In genomic region chr20:34538671-34539123, GRCh38 we compare ENCODE assay signal across 8 cellular contexts. TPM values are rescaled to one million over a fixed set of nuclear protein-coding genes. Genes with fewer than 3 reads are reported as not detected.
A peak's percentile ranks its signal among the peaks of the same experiment; 100 is the strongest.
DNase-seq lines count a peak whose midpoint lies in the region; ATAC-seq and TF ChIP-seq lines count a peak whose summit lies in the region.

No MANE protein-coding gene starts in this region.

- H3K27me3 ChIP-seq in AG04450 (ENCODE audit: control insufficient read depth, insufficient read depth, low read length) (no peaks in the 10 kb centered on the region), Peyer's patch (no peaks in the 10 kb centered on the region), gastrocnemius medialis (no peaks in the 10 kb centered on the region)

- H3K4me3 Mint-ChIP-seq in activated naive CD4-positive, alpha-beta T cell treated with anti-CD3 and anti-CD28 coated beads for 36 hours: no peak overlapping the region

- TF ChIP-seq POLR2A in Peyer's patch (IDR thresholded peaks at IDR 0.05): no peak
- TF ChIP-seq POLR2A in gastrocnemius medialis (IDR thresholded peaks at IDR 0.05): no peak
- no peak for TF ChIP-seq POLR2A in GM18505 (IDR thresholded peaks at IDR 0.05; ENCODE audit: borderline replicate concordance, extremely low read depth, insufficient read depth, insufficient read length)

- H3K4me3 ChIP-seq in AG04450 (ENCODE audit: low read depth, low read length) (no peak overlapping the region), Peyer's patch (no peak overlapping the region), gastrocnemius medialis (no peak overlapping the region)

- H3K27ac ChIP-seq in AG04450 (ENCODE audit: low read depth, low read length): no peak overlapping the region
- no peak overlapping the region for H3K27ac ChIP-seq in Peyer's patch
- no peak overlapping the region for H3K27ac ChIP-seq in gastrocnemius medialis

- H3K27me3 Mint-ChIP-seq in activated naive CD4-positive, alpha-beta T cell treated with anti-CD3 and anti-CD28 coated beads for 36 hours (ENCODE audit: low read depth): no peaks in the 10 kb centered on the region

- DNase-seq in AG04450 (ENCODE audit: low read depth, low spot score) (no peak), GM13977 (ENCODE audit: low spot score) (peak; percentile 66), Peyer's patch (peak in 2 of 3 donors; percentile 51 to 82), head of caudate nucleus (peak in 41 of 42 donors; percentile 46 to 89 (median 70)), gastrocnemius medialis (peak in 1 of 2 donors; percentile 73)
- DNase-seq in activated naive CD4-positive, alpha-beta T cell treated with anti-CD3 and anti-CD28 coated beads for 36 hours: peak; percentile 71

- TF ChIP-seq CTCF in AG04450 (IDR thresholded peaks at IDR 0.05; ENCODE audit: low read depth, low read length) (peak; percentile 87), GM13977 (IDR thresholded peaks at IDR 0.05; ENCODE audit: extremely low read depth, insufficient read depth, missing control alignments) (peak; percentile 89), Peyer's patch (IDR thresholded peaks at IDR 0.05) (peak; percentile 57 to 73 (median 68)), gastrocnemius medialis (IDR thresholded peaks at IDR 0.05 in 4 of 5, conservative IDR thresholded peaks at IDR 0.05 in 1 of 5) (peak; percentile 58 to 79 (median 70))

- in situ Hi-C loops in GM13977 (cut with MboI; ENCODE audit: low pct_unique_long_range_greater_than_20kb, low sequenced_read_pairs, unreplicated experiment): loop anchor here (10.0 kb wide), 1 partner anchor 226 kb away; no protein-coding TSS in a partner anchor
- in situ Hi-C loops in gastrocnemius medialis (cut with MboI; ENCODE audit: low sequenced_read_pairs in 4 of 4): loop anchor here in 1 of 4 donors (25.0 kb wide), 1 partner anchor 174 kb away; the partner anchor contains the start of gene TP53INP2

- H3K36me3 ChIP-seq in Peyer's patch (peaks cover 0 to 81% (median 0%) of the 10 kb centered on the region in 3 donors), gastrocnemius medialis (peaks cover 0 to 53% of the 10 kb centered on the region in 2 donors)

- H3K4me1 Mint-ChIP-seq in activated naive CD4-positive, alpha-beta T cell treated with anti-CD3 and anti-CD28 coated beads for 36 hours (ENCODE audit: low read depth): peaks cover 12% of the 10 kb centered on the region

- POLR2A ChIA-PET in AG04450 (lab: Yijun Ruan, JAX): no interaction called here

- H3K4me1 ChIP-seq in Peyer's patch (peaks cover 0 to 2% (median 0%) of the 10 kb centered on the region in 4 donors), gastrocnemius medialis (peaks cover under 1 to 7% of the 10 kb centered on the region in 2 donors)

- H3K9me3 ChIP-seq in AG04450 (ENCODE audit: control insufficient read depth, insufficient read depth, low read length) (no peaks in the 10 kb centered on the region), Peyer's patch (no peaks in the 10 kb centered on the region), gastrocnemius medialis (no peaks in the 10 kb centered on the region)

- intact Hi-C loops in activated naive CD4-positive, alpha-beta T cell treated with anti-CD3 and anti-CD28 coated beads for 36 hours (cut with micrococcal nuclease): loop anchor here (1.0 to 5.0 kb wide), 4 partner anchors 44 to 231 kb away; no protein-coding TSS in a partner anchor
- intact Hi-C loops in head of caudate nucleus (cut with DNase I) (no loop called here), gastrocnemius medialis (cut with DNase I; ENCODE audit: low total_unique reads) (loop anchor here (5.0 kb wide), 1 partner anchor 169 kb away; no protein-coding TSS in a partner anchor)

- ATAC-seq in gastrocnemius medialis (peak; percentile 50 to 84), HG03108 (IDR thresholded peaks at IDR 0.05; ENCODE audit: unreplicated experiment) (no peak), GM18505 (IDR thresholded peaks at IDR 0.05; ENCODE audit: unreplicated experiment) (no peak)

- no peaks in the 10 kb centered on the region for H3K9me3 Mint-ChIP-seq in activated naive CD4-positive, alpha-beta T cell treated with anti-CD3 and anti-CD28 coated beads for 36 hours

- CTCF ChIA-PET in AG04450 (lab: Charles Lee): interaction anchor here (0.6 to 2.1 kb wide), 12 partner anchors 9 to 348 kb away, joined by 3 to 14 read pairs (median 6); no protein-coding TSS in a partner anchor
- CTCF ChIA-PET in activated naive CD4-positive, alpha-beta T cell treated with anti-CD3 and anti-CD28 coated beads for 36 hours (lab: Charles Lee): interaction anchor here (0.6 to 5.2 kb wide), 18 partner anchors 10 to 242 kb away, joined by 3 to 52 read pairs (median 4); partner anchors contain the start of genes DYNLRB1 and MAP1LC3A

- peaks cover 25% of the 10 kb centered on the region for H3K36me3 Mint-ChIP-seq in activated naive CD4-positive, alpha-beta T cell treated with anti-CD3 and anti-CD28 coated beads for 36 hours (ENCODE audit: low read depth)

- H3K27ac Mint-ChIP-seq in activated naive CD4-positive, alpha-beta T cell treated with anti-CD3 and anti-CD28 coated beads for 36 hours: no peak overlapping the region

RNA-seq across cellular contexts. Expression of gene MAP1LC3A, which starts 19.8 kb away (rescaled TPM):
- polyA plus RNA-seq in AG04450 (2011; rRNA removed): 15.9 and 26.7 TPM in 2 replicates
- polyA minus RNA-seq in AG04450 (2011; rRNA and poly(A)+ RNA removed): 13.2 and 18.9 TPM in 2 replicates
- total RNA-seq in Peyer's patch: 10 to 100 TPM; 32.6 to 82.1 (median 68.6) TPM
- total RNA-seq in activated naive CD4-positive, alpha-beta T cell treated with anti-CD3 and anti-CD28 coated beads for 36 hours: 1 to 10 TPM; 1.6 to 1.7 TPM
- total RNA-seq in gastrocnemius medialis: 10 to 100 TPM; 41.5 to 62.7 (median 56.4) TPM

RNA-seq across cellular contexts. Expression of gene DYNLRB1, which starts 22.5 kb away (rescaled TPM):
- 256 and 325 TPM in 2 replicates for polyA plus RNA-seq in AG04450 (2011; rRNA removed)
- 234 and 264 TPM in 2 replicates for polyA minus RNA-seq in AG04450 (2011; rRNA and poly(A)+ RNA removed)
- total RNA-seq in Peyer's patch (100 to 1,000 TPM in 3 of 4 donors, 10 to 100 TPM in 1; 77.6 to 181 (median 135) TPM), gastrocnemius medialis (100 to 1,000 TPM; 115 to 216 (median 142) TPM)
- total RNA-seq in activated naive CD4-positive, alpha-beta T cell treated with anti-CD3 and anti-CD28 coated beads for 36 hours: 10 to 100 TPM; 81.9 to 92.9 TPM

Comparison
In these comparisons a context has a peak if more than half of its experiments do, and no peak if none do; other contexts are left out.
1. ATAC-seq: peak in gastrocnemius medialis (2 of 2); none in HG03108 (single experiment) and GM18505 (single experiment).
2. RNA of gene MAP1LC3A, which starts 19.8 kb away (total RNA-seq): 32.6 to 82.1 TPM in Peyer's patch and 41.5 to 62.7 TPM in gastrocnemius medialis; 1.6 to 1.7 TPM in activated naive CD4-positive, alpha-beta T cell treated with anti-CD3 and anti-CD28 coated beads for 36 hours; every median in the first group is over 10 times any median in the second.
3. Peak in every context shown above with its lines, with median percentiles within 50 percentile points of each other: CTCF ChIP-seq.